1 cellular context compared by ENCODE assay signal in genomic region chr4:3824521-3825270, GRCh38.
TF ChIP-seq lines count a peak whose summit lies in the region.

No MANE protein-coding gene starts in this region.

TF ChIP-seq in HepG2, 621 proteins besides CTCF, POLR2A, EP300 and RAD21:
- TF ChIP-seq AGO2 (optimal IDR thresholded peaks at IDR 0.05; ENCODE audit: low read depth, low read length) (peak; percentile 43), CREB1 (IDR thresholded peaks at IDR 0.05) (no peak), CREB1 (CRISPR knock-in tag; IDR thresholded peaks at IDR 0.05) (no peak), SMAD1 (CRISPR knock-in tag; IDR thresholded peaks at IDR 0.05; ENCODE audit: borderline replicate concordance, low read depth) (no peak), HOXA3 (CRISPR knock-in tag; IDR thresholded peaks at IDR 0.05) (no peak), KDM2A (CRISPR knock-in tag; IDR thresholded peaks at IDR 0.05; ENCODE audit: borderline replicate concordance, low read depth) (no peak), ZBTB40 (IDR thresholded peaks at IDR 0.05) (no peak), ZBTB40 (CRISPR knock-in tag; IDR thresholded peaks at IDR 0.05) (no peak), MBNL3 (CRISPR knock-in tag; conservative IDR thresholded peaks at IDR 0.05) (no peak), ZNF547 (CRISPR knock-in tag; IDR thresholded peaks at IDR 0.05) (no peak), TCF7L2 (IDR thresholded peaks at IDR 0.05; ENCODE audit: low read depth, low read length) (no peak)
